In genomic region chr4:174284181-174284886, GRCh38 we compare ENCODE assay signal across 1 cellular context.
TF ChIP-seq lines count a peak whose summit lies in the region.

No MANE protein-coding gene starts in this region.

TF ChIP-seq in K562, 482 proteins besides CTCF, POLR2A, EP300 and RAD21 (continued from another document and continues in another):
- TF ChIP-seq TSHZ1 (CRISPR knock-in tag; IDR thresholded peaks at IDR 0.05) (no peak), POLR2AphosphoS2 (IDR thresholded peaks at IDR 0.05; ENCODE audit: low read length) (peak; percentile 15; the same call in 1 of the 2 replicates), SREBF2 (CRISPR knock-in tag; IDR thresholded peaks at IDR 0.05) (no peak), NRF1 (conservative IDR thresholded peaks at IDR 0.05 in 1 of 2, IDR thresholded peaks at IDR 0.05 in 1 of 2) (peak in 1 of 2 experiments; percentile 79), GTF2B (IDR thresholded peaks at IDR 0.05; ENCODE audit: extremely low read depth, insufficient read length) (no peak), ZFP1 (CRISPR knock-in tag; IDR thresholded peaks at IDR 0.05) (0 out of 2 replicates have a peak, but pooled peaks have one; percentile 16), GTF2F1 (IDR thresholded peaks at IDR 0.05; ENCODE audit: low read depth, low read length) (no peak), TRIM25 (IDR thresholded peaks at IDR 0.05; ENCODE audit: borderline replicate concordance) (peak; percentile 55; the same call in 1 of the 2 replicates), CCNT2 (IDR thresholded peaks at IDR 0.05; ENCODE audit: borderline replicate concordance, extremely low read depth, insufficient read length, low read depth, low read length) (peak; percentile 7), TSC22D4 (tag; IDR thresholded peaks at IDR 0.05) (no peak), CHD2 (IDR thresholded peaks at IDR 0.05; ENCODE audit: low read depth, low read length) (no peak), BCL6 (CRISPR knock-in tag; IDR thresholded peaks at IDR 0.05) (no peak), NKRF (IDR thresholded peaks at IDR 0.05; ENCODE audit: borderline replicate concordance) (peak; percentile 44; the same call in 1 of the 2 replicates), ZC3H8 (IDR thresholded peaks at IDR 0.05) (no peak), POLR2H (tag; IDR thresholded peaks at IDR 0.05; ENCODE audit: low read depth) (0 out of 2 replicates have a peak, but pooled peaks have one; percentile 29), JUND (IDR thresholded peaks at IDR 0.05; ENCODE audit: borderline replicate concordance, low read depth, low read length) (no peak), JUND (tag; IDR thresholded peaks at IDR 0.05; ENCODE audit: borderline replicate concordance, low read depth, low read length) (0 out of 3 replicates have a peak, but pooled peaks have one; percentile 10), HDAC8 (tag; IDR thresholded peaks at IDR 0.05) (no peak), CSDE1 (IDR thresholded peaks at IDR 0.05) (peak in 1 of 2 experiments; percentile 40; a peak in 1 of 4 replicates), HMBOX1 (IDR thresholded peaks at IDR 0.05) (peak; percentile 52), ZNF639 (CRISPR knock-in tag; conservative IDR thresholded peaks at IDR 0.05 in 1 of 2, IDR thresholded peaks at IDR 0.05 in 1 of 2) (0 out of 4 replicates have a peak, but pooled peaks of 1 of the 2 experiments have one; percentile 8), HMGXB4 (CRISPR knock-in tag; IDR thresholded peaks at IDR 0.05) (0 out of 2 replicates have a peak, but pooled peaks have one; percentile 0), DPF2 (IDR thresholded peaks at IDR 0.05) (0 out of 2 replicates have a peak, but pooled peaks have one; percentile 11), ZEB2 (IDR thresholded peaks at IDR 0.05) (no peak), RFX1 (IDR thresholded peaks at IDR 0.05) (no peak), THRA (IDR thresholded peaks at IDR 0.05) (no peak), AFF1 (IDR thresholded peaks at IDR 0.05; ENCODE audit: low read depth in 1 of 2, partially characterized antibody in 2 of 2) (peak in 1 of 2 experiments; percentile 10), SUPT5H (IDR thresholded peaks at IDR 0.05) (peak; percentile 0; the same call in 1 of the 2 replicates), SRSF9 (IDR thresholded peaks at IDR 0.05; ENCODE audit: borderline replicate concordance, low read depth, low read length) (no peak), ELF2 (CRISPR knock-in tag; IDR thresholded peaks at IDR 0.05) (no peak), CREB3L1 (IDR thresholded peaks at IDR 0.05; ENCODE audit: borderline replicate concordance, low read depth) (no peak), ZNF347 (CRISPR knock-in tag; IDR thresholded peaks at IDR 0.05; ENCODE audit: low read depth) (no peak), NFIX (CRISPR knock-in tag; IDR thresholded peaks at IDR 0.05; ENCODE audit: low read depth) (no peak), MLLT1 (IDR thresholded peaks at IDR 0.05) (peak in 1 of 2 experiments; percentile 82)
